ENCODE assay signal across 25 cellular contexts in the genomic region with DNA sequence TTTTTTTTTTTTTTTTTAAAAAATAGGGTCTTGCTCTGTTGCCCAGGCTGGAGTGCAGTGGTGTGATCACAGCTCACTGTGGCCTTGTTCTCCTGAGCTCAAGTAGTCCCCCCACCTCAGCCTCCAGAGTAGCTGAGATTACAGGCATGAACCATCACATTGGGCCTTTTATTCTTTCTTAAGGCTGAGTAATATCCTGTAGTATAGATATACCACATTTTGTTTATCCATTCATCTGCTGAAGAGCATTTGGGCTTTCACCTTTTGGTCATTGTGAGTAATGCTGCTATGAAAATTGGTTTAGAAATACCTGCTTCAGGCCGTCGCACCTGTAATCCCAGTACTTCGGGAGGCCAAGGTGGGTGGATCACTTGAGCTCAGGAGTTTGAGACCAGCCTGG.
"Had no signal": no experiment of that assay in that cellular context is flagged by ENCODE, and none has a peak within 500 bp of the region (broad histone marks: within the 10 kb centered on the region; RNA-seq: fewer than 3 reads in every experiment).

No MANE protein-coding gene starts in this region.

- H3K4me2 ChIP-seq: hepatocyte had no signal

- H3K27ac Mint-ChIP-seq: nephron progenitor cell; stimulated activated effector memory CD8-positive, alpha-beta T cell treated with anti-CD3 and anti-CD28 coated beads, Interleukin-12 subunit alpha, Interleukin-12 subunit beta, amount 100 ng/mL, for 72 hours; type B pancreatic cell had no signal

- H3K9me3 ChIP-seq: lower lobe of right lung, psoas muscle, right lobe of liver, suprapubic skin, thyroid gland, uterus had no signal

- H3K4me1 Mint-ChIP-seq: naive B cell; stimulated activated effector memory CD8-positive, alpha-beta T cell treated with anti-CD3 and anti-CD28 coated beads, Interleukin-12 subunit alpha, Interleukin-12 subunit beta, amount 100 ng/mL, for 72 hours had no signal

- ATAC-seq: left lobe of liver; lower lobe of right lung; psoas muscle; stimulated activated effector memory CD8-positive, alpha-beta T cell treated with anti-CD3 and anti-CD28 coated beads, Interleukin-12 subunit alpha, Interleukin-12 subunit beta, amount 100 ng/mL, for 72 hours; stimulated activated naive CD8-positive, alpha-beta T cell treated with anti-CD3 and anti-CD28 coated beads, Interleukin-15, Interleukin-2, amounts not matched to agents 100 U/mL and 50 U/mL, for 24 hours had no signal

- H3K36me3 ChIP-seq: lower lobe of right lung, right lobe of liver, suprapubic skin, thyroid gland, uterus had no signal

- H3K27me3 Mint-ChIP-seq: type B pancreatic cell had no signal

- H3K4me3 Mint-ChIP-seq: naive B cell; nephron progenitor cell; stimulated activated effector memory CD8-positive, alpha-beta T cell treated with anti-CD3 and anti-CD28 coated beads, Interleukin-12 subunit alpha, Interleukin-12 subunit beta, amount 100 ng/mL, for 72 hours had no signal

- H3K9me3 Mint-ChIP-seq: stimulated activated effector memory CD8-positive, alpha-beta T cell treated with anti-CD3 and anti-CD28 coated beads, Interleukin-12 subunit alpha, Interleukin-12 subunit beta, amount 100 ng/mL, for 72 hours; type B pancreatic cell had no signal

- H3K27ac ChIP-seq: dorsolateral prefrontal cortex, hepatocyte, lower lobe of right lung, parathyroid adenoma, psoas muscle, right lobe of liver, suprapubic skin, thyroid gland, uterus had no signal

- H3K36me3 Mint-ChIP-seq: naive B cell; stimulated activated effector memory CD8-positive, alpha-beta T cell treated with anti-CD3 and anti-CD28 coated beads, Interleukin-12 subunit alpha, Interleukin-12 subunit beta, amount 100 ng/mL, for 72 hours had no signal

- H3K4me3 ChIP-seq: dorsolateral prefrontal cortex, hepatocyte, lower lobe of right lung, psoas muscle, right lobe of liver, suprapubic skin, thyroid gland, uterus had no signal

- H3K27me3 ChIP-seq: dorsolateral prefrontal cortex, hepatocyte, right lobe of liver, suprapubic skin, thyroid gland, uterus had no signal

- H3K9ac ChIP-seq: parathyroid adenoma had no signal

- H3K79me2 ChIP-seq: hepatocyte, parathyroid adenoma had no signal

- H2AFZ ChIP-seq: hepatocyte, parathyroid adenoma had no signal

- DNase-seq: cortex of kidney; dorsolateral prefrontal cortex; effector CD8-positive, alpha-beta T cell; foreskin melanocyte; head of caudate nucleus; kidney glomerular epithelial cell; lower lobe of right lung; mesenchymal stem cell; midbrain; naive B cell; nephron progenitor cell; psoas muscle; retina; right lobe of liver; stimulated activated CD4-positive, alpha-beta T cell treated with anti-CD3 and anti-CD28 coated beads, Interleukin-4, amount 100 ng/mL, for 1 hour; stimulated activated CD8-positive, alpha-beta memory T cell treated with anti-CD3 and anti-CD28 coated beads, Interleukin-4, amount 100 ng/mL, for 48 hours; stimulated activated naive CD8-positive, alpha-beta T cell treated with anti-CD3 and anti-CD28 coated beads, Interleukin-15, Interleukin-2, amounts not matched to agents 100 U/mL and 50 U/mL, for 24 hours; thyroid gland; uterus had no signal

- H3K4me1 ChIP-seq: lower lobe of right lung, psoas muscle, right lobe of liver, suprapubic skin, uterus had no signal
